29 cellular contexts compared by ENCODE assay signal in the genomic region with DNA sequence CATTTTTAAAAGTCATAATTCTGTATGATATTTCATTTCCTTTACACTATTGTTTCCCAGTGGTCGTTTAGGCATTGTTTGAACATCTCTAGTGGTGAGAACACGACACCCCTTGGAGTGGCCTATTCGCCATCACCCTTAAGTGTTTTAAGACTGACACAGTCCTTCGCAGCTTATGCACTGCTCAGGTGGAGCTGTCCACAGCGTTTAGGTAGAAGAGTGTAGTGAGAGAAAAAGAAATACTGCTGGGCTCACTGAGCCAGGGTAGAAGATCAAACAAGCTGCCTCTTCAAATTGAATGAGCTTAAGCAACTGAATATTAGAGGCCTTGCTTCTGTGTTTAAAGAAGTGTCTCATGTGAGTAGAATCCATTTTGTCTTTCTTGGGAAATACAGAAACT.
"Had no signal": no experiment of that assay in that cellular context is flagged by ENCODE, and none has a peak within 500 bp of the region (broad histone marks: within the 10 kb centered on the region; RNA-seq: fewer than 3 reads in every experiment).

No MANE protein-coding gene starts in this region.

- ATAC-seq: foreskin keratinocyte; gastroesophageal sphincter; heart left ventricle; left lobe of liver; mucosa of descending colon; natural killer cell treated with Interleukin-12 subunit alpha and Interleukin-12 subunit beta and Interleukin-15 and Interleukin-18, amount 100 ng/mL, for 72 hours; right lobe of liver; stimulated activated naive CD8-positive, alpha-beta T cell treated with anti-CD3 and anti-CD28 coated beads, Interleukin-15, amount 100 ng/mL, for 72 hours; upper lobe of right lung had no signal

- H3K27ac Mint-ChIP-seq: dendritic cell treated with granulocyte-macrophage colony-stimulating factor and Interleukin-4, amounts not matched to agents 40 ng/mL and 50 ng/mL, for 4 days; endodermal cell; mesothelial cell of epicardium; naive B cell; natural killer cell treated with Interleukin-12 subunit alpha and Interleukin-12 subunit beta and Interleukin-15 and Interleukin-18, amount 100 ng/mL, for 72 hours; progenitor cell of endocrine pancreas; stimulated activated naive CD8-positive, alpha-beta T cell treated with anti-CD3 and anti-CD28 coated beads, Interleukin-15, amount 100 ng/mL, for 72 hours had no signal

- H3K4me1 ChIP-seq: foreskin keratinocyte, right lobe of liver, suprapubic skin, upper lobe of right lung, uterus had no signal

- H3K4me1 Mint-ChIP-seq: naive B cell had no signal

- H3K79me2 ChIP-seq: hepatocyte, parathyroid adenoma had no signal

- H3K9me3 ChIP-seq: esophagus muscularis mucosa, gastroesophageal sphincter, heart left ventricle, mucosa of descending colon, right lobe of liver, suprapubic skin, transverse colon, upper lobe of right lung, uterus had no signal

- H3K9ac ChIP-seq: neural progenitor cell, parathyroid adenoma had no signal

- H3K4me2 ChIP-seq: hepatocyte, neural progenitor cell had no signal

- H3K4me3 Mint-ChIP-seq: dendritic cell treated with granulocyte-macrophage colony-stimulating factor and Interleukin-4, amounts not matched to agents 40 ng/mL and 50 ng/mL, for 4 days; endodermal cell; mesothelial cell of epicardium; naive B cell; natural killer cell treated with Interleukin-12 subunit alpha and Interleukin-12 subunit beta and Interleukin-15 and Interleukin-18, amount 100 ng/mL, for 72 hours; neural progenitor cell; stimulated activated naive CD8-positive, alpha-beta T cell treated with anti-CD3 and anti-CD28 coated beads, Interleukin-15, amount 100 ng/mL, for 72 hours had no signal

- DNase-seq: effector CD8-positive, alpha-beta T cell; endodermal cell; foreskin keratinocyte; heart left ventricle; kidney; mesenchymal stem cell; mucosa of descending colon; naive B cell; right lobe of liver; small intestine; stimulated activated CD4-positive, alpha-beta T cell treated with anti-CD3 and anti-CD28 coated beads, Interleukin-15, amount 100 ng/mL, for 24 hours; stimulated activated CD4-positive, alpha-beta T cell treated with anti-CD3 and anti-CD28 coated beads, Interleukin-2, amount 100 ng/mL, for 48 hours; stimulated activated naive CD4-positive, alpha-beta T cell; stimulated activated naive CD8-positive, alpha-beta T cell treated with anti-CD3 and anti-CD28 coated beads, Interleukin-15, amount 100 ng/mL, for 72 hours; transverse colon; upper lobe of right lung; uterus had no signal

- H3K36me3 Mint-ChIP-seq: naive B cell; natural killer cell treated with Interleukin-12 subunit alpha and Interleukin-12 subunit beta and Interleukin-15 and Interleukin-18, amount 100 ng/mL, for 72 hours had no signal

- H3K27ac ChIP-seq: epithelial cell of prostate, esophagus muscularis mucosa, foreskin keratinocyte, gastroesophageal sphincter, heart left ventricle, hepatocyte, neural progenitor cell, parathyroid adenoma, right lobe of liver, suprapubic skin, transverse colon, upper lobe of right lung, uterus had no signal

- H3K36me3 ChIP-seq: heart left ventricle, neural progenitor cell, right lobe of liver, suprapubic skin, transverse colon, upper lobe of right lung, uterus had no signal

- H2AFZ ChIP-seq: hepatocyte, neural progenitor cell had no signal

- H3K9me3 Mint-ChIP-seq: dendritic cell treated with granulocyte-macrophage colony-stimulating factor and Interleukin-4, amounts not matched to agents 40 ng/mL and 50 ng/mL, for 4 days; endodermal cell; mesothelial cell of epicardium; naive B cell; natural killer cell treated with Interleukin-12 subunit alpha and Interleukin-12 subunit beta and Interleukin-15 and Interleukin-18, amount 100 ng/mL, for 72 hours; neural progenitor cell; stimulated activated naive CD8-positive, alpha-beta T cell treated with anti-CD3 and anti-CD28 coated beads, Interleukin-15, amount 100 ng/mL, for 72 hours had no signal

- H3K27me3 ChIP-seq: esophagus muscularis mucosa, foreskin keratinocyte, gastroesophageal sphincter, heart left ventricle, hepatocyte, neural progenitor cell, right lobe of liver, suprapubic skin, transverse colon, upper lobe of right lung, uterus had no signal

- H3K4me3 ChIP-seq: esophagus muscularis mucosa, gastroesophageal sphincter, heart left ventricle, hepatocyte, mucosa of descending colon, neural progenitor cell, right lobe of liver, suprapubic skin, transverse colon, upper lobe of right lung, uterus had no signal
